ENCODE assay signal across 1 cellular context in the genomic region with DNA sequence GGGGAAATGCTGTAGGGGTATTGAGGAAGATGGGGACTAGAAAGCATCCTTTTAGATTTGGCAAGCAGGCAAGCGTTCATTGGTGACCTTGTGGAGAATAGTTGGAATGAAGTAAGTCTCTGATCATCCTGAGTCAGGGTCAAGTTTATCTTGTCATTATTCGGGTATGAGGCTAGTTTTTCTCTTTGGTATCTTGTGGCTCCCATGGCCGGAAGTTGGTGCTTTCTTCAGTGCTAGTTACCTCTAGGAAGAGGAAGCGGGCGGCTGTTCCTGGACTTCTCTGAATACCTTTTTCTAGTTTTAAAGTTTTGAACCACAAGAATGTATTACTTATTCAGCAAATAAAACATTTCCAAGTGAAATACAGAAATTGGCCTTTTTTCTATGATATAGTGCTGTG.
A peak's percentile ranks its signal among the peaks of the same experiment; 100 is the strongest.
TF ChIP-seq lines count a peak whose summit lies in the region.

No MANE protein-coding gene starts in this region.

TF ChIP-seq in GM12878, 131 proteins besides CTCF, POLR2A, EP300 and RAD21 (continued from another document):
- TF ChIP-seq, protein P1, sequence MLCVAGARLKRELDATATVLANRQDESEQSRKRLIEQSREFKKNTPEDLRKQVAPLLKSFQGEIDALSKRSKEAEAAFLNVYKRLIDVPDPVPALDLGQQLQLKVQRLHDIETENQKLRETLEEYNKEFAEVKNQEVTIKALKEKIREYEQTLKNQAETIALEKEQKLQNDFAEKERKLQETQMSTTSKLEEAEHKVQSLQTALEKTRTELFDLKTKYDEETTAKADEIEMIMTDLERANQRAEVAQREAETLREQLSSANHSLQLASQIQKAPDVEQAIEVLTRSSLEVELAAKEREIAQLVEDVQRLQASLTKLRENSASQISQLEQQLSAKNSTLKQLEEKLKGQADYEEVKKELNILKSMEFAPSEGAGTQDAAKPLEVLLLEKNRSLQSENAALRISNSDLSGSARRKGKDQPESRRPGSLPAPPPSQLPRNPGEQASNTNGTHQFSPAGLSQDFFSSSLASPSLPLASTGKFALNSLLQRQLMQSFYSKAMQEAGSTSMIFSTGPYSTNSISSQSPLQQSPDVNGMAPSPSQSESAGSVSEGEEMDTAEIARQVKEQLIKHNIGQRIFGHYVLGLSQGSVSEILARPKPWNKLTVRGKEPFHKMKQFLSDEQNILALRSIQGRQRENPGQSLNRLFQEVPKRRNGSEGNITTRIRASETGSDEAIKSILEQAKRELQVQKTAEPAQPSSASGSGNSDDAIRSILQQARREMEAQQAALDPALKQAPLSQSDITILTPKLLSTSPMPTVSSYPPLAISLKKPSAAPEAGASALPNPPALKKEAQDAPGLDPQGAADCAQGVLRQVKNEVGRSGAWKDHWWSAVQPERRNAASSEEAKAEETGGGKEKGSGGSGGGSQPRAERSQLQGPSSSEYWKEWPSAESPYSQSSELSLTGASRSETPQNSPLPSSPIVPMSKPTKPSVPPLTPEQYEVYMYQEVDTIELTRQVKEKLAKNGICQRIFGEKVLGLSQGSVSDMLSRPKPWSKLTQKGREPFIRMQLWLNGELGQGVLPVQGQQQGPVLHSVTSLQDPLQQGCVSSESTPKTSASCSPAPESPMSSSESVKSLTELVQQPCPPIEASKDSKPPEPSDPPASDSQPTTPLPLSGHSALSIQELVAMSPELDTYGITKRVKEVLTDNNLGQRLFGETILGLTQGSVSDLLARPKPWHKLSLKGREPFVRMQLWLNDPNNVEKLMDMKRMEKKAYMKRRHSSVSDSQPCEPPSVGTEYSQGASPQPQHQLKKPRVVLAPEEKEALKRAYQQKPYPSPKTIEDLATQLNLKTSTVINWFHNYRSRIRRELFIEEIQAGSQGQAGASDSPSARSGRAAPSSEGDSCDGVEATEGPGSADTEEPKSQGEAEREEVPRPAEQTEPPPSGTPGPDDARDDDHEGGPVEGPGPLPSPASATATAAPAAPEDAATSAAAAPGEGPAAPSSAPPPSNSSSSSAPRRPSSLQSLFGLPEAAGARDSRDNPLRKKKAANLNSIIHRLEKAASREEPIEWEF (IDR thresholded peaks at IDR 0.05; ENCODE audit: insufficient replicate concordance, low read depth, low read length): no peak
- no peak for TF ChIP-seq NRF1 (conservative IDR thresholded peaks at IDR 0.05; ENCODE audit: low read depth, low read length)
- no peak for TF ChIP-seq SP1 (IDR thresholded peaks at IDR 0.05; ENCODE audit: low read depth, low read length)
- no peak for TF ChIP-seq ZZZ3 (IDR thresholded peaks at IDR 0.05; ENCODE audit: control insufficient read depth, insufficient read length, low read depth)
- 0 out of 2 replicates have a peak, but pooled peaks have one; percentile 39 for TF ChIP-seq PAX8 (IDR thresholded peaks at IDR 0.05)
- no peak for TF ChIP-seq CBX3 (IDR thresholded peaks at IDR 0.05; ENCODE audit: borderline replicate concordance, low read depth)
- TF ChIP-seq, protein P2, sequence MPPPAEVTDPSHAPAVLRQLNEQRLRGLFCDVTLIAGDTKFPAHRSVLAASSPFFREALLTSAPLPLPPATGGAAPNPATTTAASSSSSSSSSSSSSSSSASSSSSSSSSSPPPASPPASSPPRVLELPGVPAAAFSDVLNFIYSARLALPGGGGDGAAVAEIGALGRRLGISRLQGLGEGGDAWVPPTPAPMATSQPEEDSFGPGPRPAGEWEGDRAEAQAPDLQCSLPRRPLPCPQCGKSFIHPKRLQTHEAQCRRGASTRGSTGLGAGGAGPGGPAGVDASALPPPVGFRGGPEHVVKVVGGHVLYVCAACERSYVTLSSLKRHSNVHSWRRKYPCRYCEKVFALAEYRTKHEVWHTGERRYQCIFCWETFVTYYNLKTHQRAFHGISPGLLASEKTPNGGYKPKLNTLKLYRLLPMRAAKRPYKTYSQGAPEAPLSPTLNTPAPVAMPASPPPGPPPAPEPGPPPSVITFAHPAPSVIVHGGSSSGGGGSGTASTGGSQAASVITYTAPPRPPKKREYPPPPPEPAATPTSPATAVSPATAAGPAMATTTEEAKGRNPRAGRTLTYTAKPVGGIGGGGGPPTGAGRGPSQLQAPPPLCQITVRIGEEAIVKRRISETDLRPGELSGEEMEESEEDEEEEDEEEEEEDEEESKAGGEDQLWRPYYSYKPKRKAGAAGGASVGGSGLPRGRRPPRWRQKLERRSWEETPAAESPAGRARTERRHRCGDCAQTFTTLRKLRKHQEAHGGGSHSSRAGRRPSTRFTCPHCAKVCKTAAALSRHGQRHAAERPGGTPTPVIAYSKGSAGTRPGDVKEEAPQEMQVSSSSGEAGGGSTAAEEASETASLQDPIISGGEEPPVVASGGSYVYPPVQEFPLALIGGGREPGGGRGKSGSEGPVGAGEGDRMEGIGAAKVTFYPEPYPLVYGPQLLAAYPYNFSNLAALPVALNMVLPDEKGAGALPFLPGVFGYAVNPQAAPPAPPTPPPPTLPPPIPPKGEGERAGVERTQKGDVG (CRISPR knock-in tag; IDR thresholded peaks at IDR 0.05): no peak
- no peak for TF ChIP-seq DPF2 (IDR thresholded peaks at IDR 0.05)
- TF ChIP-seq, protein P3, sequence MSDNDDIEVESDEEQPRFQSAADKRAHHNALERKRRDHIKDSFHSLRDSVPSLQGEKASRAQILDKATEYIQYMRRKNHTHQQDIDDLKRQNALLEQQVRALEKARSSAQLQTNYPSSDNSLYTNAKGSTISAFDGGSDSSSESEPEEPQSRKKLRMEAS (IDR thresholded peaks at IDR 0.05; ENCODE audit: low read depth, low read length): no peak
- peak in 1 of 2 experiments; percentile 64; a peak in 1 of 4 replicates for TF ChIP-seq ETV6 (conservative IDR thresholded peaks at IDR 0.05 in 1 of 2, IDR thresholded peaks at IDR 0.05 in 1 of 2; ENCODE audit: borderline replicate concordance in 1 of 2, low read depth in 1 of 2)
TF ChIP-seq in GM12878: peak in this region for 5.
